Comparison of ENCODE assay signal across 25 cellular contexts in the genomic region with DNA sequence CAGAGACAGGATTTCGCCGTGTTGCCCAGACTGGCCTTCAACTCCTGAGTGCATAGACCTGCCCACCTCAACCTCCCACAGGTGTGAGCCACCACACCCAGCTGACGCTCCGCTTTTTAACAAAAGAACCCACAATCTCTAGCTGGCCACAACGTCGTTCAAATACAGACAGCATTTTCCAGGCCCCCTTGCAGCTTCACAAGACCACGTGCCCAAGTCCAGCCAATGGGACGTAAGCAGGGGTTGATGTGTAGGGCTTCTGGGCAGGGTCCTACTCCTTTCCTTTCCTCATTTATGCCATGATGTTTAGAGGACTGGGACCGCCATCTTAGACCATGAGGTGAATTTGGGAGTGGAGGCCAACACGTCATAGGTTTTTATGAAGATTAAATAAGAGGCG.
"Had no signal": no experiment of that assay in that cellular context is flagged by ENCODE, and none has a peak within 500 bp of the region (broad histone marks: within the 10 kb centered on the region; RNA-seq: fewer than 3 reads in every experiment).

No MANE protein-coding gene starts in this region.

- H3K36me3 Mint-ChIP-seq: natural killer cell treated with Interleukin-12 subunit alpha and Interleukin-12 subunit beta and Interleukin-15 and Interleukin-18, amount 100 ng/mL, for 72 hours; stimulated activated naive B cell treated with anti-CD40 and anti-IgM and Interleukin-4, amounts not matched to agents 10 μg/mL and 1 μg/mL and 100 μg/mL, for 72 hours had no signal

- H3K9me3 Mint-ChIP-seq: natural killer cell treated with Interleukin-12 subunit alpha and Interleukin-12 subunit beta and Interleukin-15 and Interleukin-18, amount 100 ng/mL, for 72 hours had no signal

- H3K4me1 ChIP-seq: heart right ventricle, left ventricle myocardium inferior, pancreas, psoas muscle, upper lobe of right lung had no signal

- H2AFZ ChIP-seq: hepatocyte had no signal

- H3K27me3 ChIP-seq: hepatocyte, pancreas, suprapubic skin, upper lobe of right lung had no signal

- DNase-seq: heart right ventricle; left ventricle myocardium inferior; midbrain; mucosa of descending colon; naive thymus-derived CD4-positive, alpha-beta T cell; pancreas; psoas muscle; stimulated activated CD4-positive, alpha-beta T cell treated with anti-CD3 and anti-CD28 coated beads, Interleukin-12 subunit alpha, Interleukin-12 subunit beta, amount 100 ng/mL, for 4 hours; stimulated activated CD4-positive, alpha-beta T cell treated with anti-CD3 and anti-CD28 coated beads, Interleukin-15, amount 100 ng/mL, for 24 hours; stimulated activated CD4-positive, alpha-beta T cell treated with anti-CD3 and anti-CD28 coated beads, Interleukin-2, amount 100 ng/mL, for 24 hours; stimulated activated CD4-positive, alpha-beta T cell treated with anti-CD3 and anti-CD28 coated beads, Interleukin-4, amount 100 ng/mL, for 1 hour; stimulated activated naive B cell treated with anti-CD40 and anti-IgM and Interleukin-4, amounts not matched to agents 10 μg/mL and 1 μg/mL and 100 μg/mL, for 72 hours; stimulated activated naive CD8-positive, alpha-beta T cell treated with anti-CD3 and anti-CD28 coated beads, Interleukin-15, Interleukin-2, amounts not matched to agents 100 U/mL and 50 U/mL, for 24 hours; tibial artery; trophoblast cell; upper lobe of right lung had no signal

- H3K4me3 Mint-ChIP-seq: naive thymus-derived CD4-positive, alpha-beta T cell; natural killer cell treated with Interleukin-12 subunit alpha and Interleukin-12 subunit beta and Interleukin-15 and Interleukin-18, amount 100 ng/mL, for 72 hours; neural crest cell; stimulated activated naive B cell treated with anti-CD40 and anti-IgM and Interleukin-4, amounts not matched to agents 10 μg/mL and 1 μg/mL and 100 μg/mL, for 72 hours had no signal

- H3K27ac Mint-ChIP-seq: naive thymus-derived CD4-positive, alpha-beta T cell; natural killer cell treated with Interleukin-12 subunit alpha and Interleukin-12 subunit beta and Interleukin-15 and Interleukin-18, amount 100 ng/mL, for 72 hours; stimulated activated naive B cell treated with anti-CD40 and anti-IgM and Interleukin-4, amounts not matched to agents 10 μg/mL and 1 μg/mL and 100 μg/mL, for 72 hours had no signal

- H3K4me3 ChIP-seq: heart right ventricle, hepatocyte, left ventricle myocardium inferior, lung, mucosa of descending colon, pancreas, psoas muscle, skin epidermis, suprapubic skin, thoracic aorta, tibial artery, upper lobe of right lung had no signal

- FAIRE-seq: keratinocyte, pancreas had no signal

- H3K9me3 ChIP-seq: heart right ventricle, left ventricle myocardium inferior, mucosa of descending colon, pancreas, psoas muscle, suprapubic skin, thoracic aorta, tibial artery, upper lobe of right lung had no signal

- H3K27ac ChIP-seq: heart right ventricle, hepatocyte, left ventricle myocardium inferior, pancreas, psoas muscle, skin epidermis, suprapubic skin, thoracic aorta, tibial artery, upper lobe of right lung had no signal

- H3K79me2 ChIP-seq: hepatocyte had no signal

- H3K4me2 ChIP-seq: hepatocyte had no signal

- ATAC-seq: heart right ventricle; mucosa of descending colon; naive thymus-derived CD4-positive, alpha-beta T cell; natural killer cell treated with Interleukin-12 subunit alpha and Interleukin-12 subunit beta and Interleukin-15 and Interleukin-18, amount 100 ng/mL, for 72 hours; pancreas; psoas muscle; sciatic nerve; stimulated activated naive B cell treated with anti-CD40 and anti-IgM and Interleukin-4, amounts not matched to agents 10 μg/mL and 1 μg/mL and 100 μg/mL, for 72 hours; stimulated activated naive CD8-positive, alpha-beta T cell treated with anti-CD3 and anti-CD28 coated beads, Interleukin-15, Interleukin-2, amounts not matched to agents 100 U/mL and 50 U/mL, for 24 hours; upper lobe of right lung had no signal

- H3K36me3 ChIP-seq: heart right ventricle, left ventricle myocardium inferior, pancreas, suprapubic skin, thoracic aorta, tibial artery, upper lobe of right lung had no signal

- H3K4me1 Mint-ChIP-seq: stimulated activated naive B cell treated with anti-CD40 and anti-IgM and Interleukin-4, amounts not matched to agents 10 μg/mL and 1 μg/mL and 100 μg/mL, for 72 hours had no signal
